In the genomic region with DNA sequence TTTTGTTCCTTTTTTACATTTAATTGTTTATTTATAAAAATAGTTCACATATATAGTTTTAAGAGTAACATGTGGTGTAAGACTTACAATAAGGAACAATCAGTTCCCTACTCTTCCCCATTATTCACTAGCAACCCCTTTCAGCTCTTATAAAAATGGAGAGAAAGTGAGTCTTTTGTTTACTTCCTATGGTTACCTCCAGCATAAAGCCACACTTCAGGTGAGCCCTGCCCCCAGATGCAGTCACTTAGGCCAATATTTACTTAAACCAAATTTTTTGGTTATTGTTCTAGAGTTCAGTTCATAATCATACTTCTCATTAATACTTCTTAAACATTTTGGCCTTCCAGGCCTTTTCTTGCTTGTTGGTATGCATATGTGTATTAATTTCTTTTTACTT, we compare ENCODE assay signal across 14 cellular contexts. TPM values are rescaled to one million over a fixed set of nuclear protein-coding genes. Genes with fewer than 3 reads are reported as not detected.
DNase-seq lines count a peak whose midpoint lies in the region; ATAC-seq, FAIRE-seq and TF ChIP-seq lines count a peak whose summit lies in the region.
"Had no signal": no experiment of that assay in that cellular context is flagged by ENCODE, and none has a peak within 500 bp of the region (broad histone marks: within the 10 kb centered on the region; RNA-seq: fewer than 3 reads in every experiment).

No MANE protein-coding gene starts in this region.

- POLR2A ChIA-PET in A549 (lab: Yijun Ruan, JAX) (no interaction called here), activated B cell treated with CpG ODN at 0.5 μM for 24 hours (lab: Charles Lee) (interaction anchor here (1.0 to 1.4 kb wide), 2 partner anchors 32 to 37 kb away, joined by 4 to 17 read pairs; no protein-coding TSS in a partner anchor), A673 (lab: Charles Lee; ENCODE audit: low non-redundant PET) (no interaction called here)

- DNase-seq in A549 (ENCODE audit: low read depth in 1 of 2, low spot score in 1 of 2): no peak
- DNase-seq in GM18507 (ENCODE audit: extremely low spot score, insufficient read length, low read depth): no peak
- no peak for DNase-seq in activated B cell treated with CpG ODN at 0.5 μM for 24 hours
- DNase-seq in naive B cell: no peak
- DNase-seq in DMS79 treated with DMSO at 0.1 percent for 48 hours (lab: John Stamatoyannopoulos, UW): no peak
- no peak for DNase-seq in DMS79 (lab: John Stamatoyannopoulos, UW)
- no peak for DNase-seq in SW 1271 (lab: John Stamatoyannopoulos, UW)
- no peak for DNase-seq in A673 (ENCODE audit: low spot score)
- DNase-seq: activated CD4-positive, alpha-beta T cell treated with anti-CD3 and anti-CD28 coated beads for 36 hours; KBM-7; NCI-H1694; retina; stimulated activated CD4-positive, alpha-beta T cell treated with anti-CD3 and anti-CD28 coated beads, Interleukin-4, amount 100 ng/mL, for 4 hours; stimulated activated naive CD4-positive, alpha-beta T cell treated with Interleukin-2 at 50 U/mL for 16 hours had no signal

- intact Hi-C loops in activated B cell treated with CpG ODN at 0.5 μM for 24 hours (cut with micrococcal nuclease) (no loop called here), A673 (cut with micrococcal nuclease; ENCODE audit: unreplicated experiment) (no loop called here)

- FAIRE-seq in A549 (lab: Jason Lieb, UNC) (no peak), GM18507 (lab: Jason Lieb, UNC) (peak; percentile 5)

- TF ChIP-seq POLR2A in A549 (IDR thresholded peaks at IDR 0.05; ENCODE audit: low read length): no peak

- no TSS peak for BruUV-seq in A673 (replicated peaks; lab: Mats Ljungman, UMichigan)

- H3K9me3 Mint-ChIP-seq in activated B cell treated with CpG ODN at 0.5 μM for 24 hours (no peaks in the 10 kb centered on the region), naive B cell (no peaks in the 10 kb centered on the region)

- H3K4me3 Mint-ChIP-seq in activated B cell treated with CpG ODN at 0.5 μM for 24 hours (no peak overlapping the region), naive B cell (no peak overlapping the region)
- H3K4me3 Mint-ChIP-seq: activated CD4-positive, alpha-beta T cell treated with anti-CD3 and anti-CD28 coated beads for 36 hours had no signal

- H3K4me1 ChIP-seq in A549 (peaks cover 70% of the 10 kb centered on the region), A673 (ENCODE audit: insufficient read depth, low read length, poor library complexity, severe bottlenecking) (peaks cover 14% of the 10 kb centered on the region)

- H3K27ac Mint-ChIP-seq in activated B cell treated with CpG ODN at 0.5 μM for 24 hours (peak overlapping the region; percentile 50), naive B cell (peak overlapping the region in 5 of 6 donors; percentile 16 to 85 (median 79))

- H3K36me3 Mint-ChIP-seq in activated B cell treated with CpG ODN at 0.5 μM for 24 hours (ENCODE audit: low read depth): peaks cover 4% of the 10 kb centered on the region
- no peaks in the 10 kb centered on the region for H3K36me3 Mint-ChIP-seq in naive B cell

- H3K9me3 ChIP-seq in A549 (no peaks in the 10 kb centered on the region), A673 (ENCODE audit: low read depth, low read length, poor library complexity, severe bottlenecking) (no peaks in the 10 kb centered on the region)

- CTCF ChIA-PET in A549 (lab: Yijun Ruan, JAX): interaction anchor here (1.0 to 6.6 kb wide), 9 partner anchors 8 to 226 kb away, joined by 3 to 90 read pairs (median 4); no protein-coding TSS in a partner anchor
- CTCF ChIA-PET in activated B cell treated with CpG ODN at 0.5 μM for 24 hours (lab: Charles Lee): interaction anchor here (0.7 to 4.6 kb wide), 3 partner anchors 37 to 112 kb away, joined by 3 to 23 read pairs (median 3); no protein-coding TSS in a partner anchor
- CTCF ChIA-PET in A673 (lab: Charles Lee): no interaction called here

- H3K27me3 Mint-ChIP-seq in activated B cell treated with CpG ODN at 0.5 μM for 24 hours (no peaks in the 10 kb centered on the region), naive B cell (no peaks in the 10 kb centered on the region)
- H3K27me3 Mint-ChIP-seq: activated CD4-positive, alpha-beta T cell treated with anti-CD3 and anti-CD28 coated beads for 36 hours had no signal

- peak overlapping the region; percentile 61 for H3K4me2 ChIP-seq in A549

- no peak overlapping the region for H3K4me3 ChIP-seq in A549
- H3K4me3 ChIP-seq in A673 (ENCODE audit: low read depth, low read length, poor library complexity, severe bottlenecking): no peak overlapping the region

- TF ChIP-seq CTCF in A549 (IDR thresholded peaks at IDR 0.05) (no peak), activated B cell treated with CpG ODN at 0.5 μM for 24 hours (IDR thresholded peaks at IDR 0.05) (no peak), A673 (conservative IDR thresholded peaks at IDR 0.05; ENCODE audit: low read depth, low read length) (no peak)

- H3K27me3 ChIP-seq in A673 (replicated peaks; ENCODE audit: insufficient read depth, low read depth, low read length, poor library complexity): no peaks in the 10 kb centered on the region

- no peaks in the 10 kb centered on the region for H3K36me3 ChIP-seq in A673 (ENCODE audit: insufficient read depth, low read length, poor library complexity, severe bottlenecking)

- ATAC-seq in A549 (no peak), activated B cell treated with CpG ODN at 0.5 μM for 24 hours (ENCODE audit: low read depth) (no peak), naive B cell (ENCODE audit: low read depth in 2 of 2) (no peak)
- ATAC-seq: activated CD4-positive, alpha-beta T cell treated with anti-CD3 and anti-CD28 coated beads for 36 hours had no signal

- H3K4me1 Mint-ChIP-seq in activated B cell treated with CpG ODN at 0.5 μM for 24 hours (peaks cover 47% of the 10 kb centered on the region), naive B cell (peaks cover 31 to 58% (median 54%) of the 10 kb centered on the region in 3 donors)

- TF ChIP-seq EP300 in A549 (IDR thresholded peaks at IDR 0.05): no peak

- TF ChIP-seq RAD21 in A549 (conservative IDR thresholded peaks at IDR 0.05 in 1 of 2, IDR thresholded peaks at IDR 0.05 in 1 of 2): no peak

- H3K27ac ChIP-seq in A549 (peak overlapping the region; percentile 3 to 27; a peak in 2 of 6 replicates), A673 (ENCODE audit: low read depth, low read length, poor library complexity, severe bottlenecking) (no peak overlapping the region)

TF ChIP-seq in A549, 52 proteins besides CTCF, POLR2A, EP300 and RAD21:
- TF ChIP-seq HOXA7 (CRISPR knock-in tag; IDR thresholded peaks at IDR 0.05) (no peak), CHD2 (IDR thresholded peaks at IDR 0.05; ENCODE audit: low read length, partially characterized antibody) (no peak), NFE2L2 (conservative IDR thresholded peaks at IDR 0.05; ENCODE audit: low read length) (no peak), HMGXB4 (CRISPR knock-in tag; IDR thresholded peaks at IDR 0.05; ENCODE audit: borderline replicate concordance) (no peak), FOSB (CRISPR knock-in tag; IDR thresholded peaks at IDR 0.05) (no peak), TFCP2L1 (CRISPR knock-in tag; IDR thresholded peaks at IDR 0.05) (no peak)
TF ChIP-seq in A549: peak in this region for 0.

RNA-seq across cellular contexts. Expression of gene UBE2R2, which starts 33.7 kb away (rescaled TPM):
- polyA plus RNA-seq in A549 (2011; rRNA removed) (44.9 and 48.1 TPM in 2 replicates), A549 (2017; fragmentation: RNase III; extraction: RNeasy Plus Mini Kit Qiagen cat#74134 plus additional on column Dnase treatment) (37.9 to 41.7 TPM (median 41.2 TPM) in 3 replicates), naive B cell (ENCODE audit: low read depth in 6 of 6) (10 to 100 TPM; 26.5 to 33.6 (median 28.9) TPM)
- polyA plus RNA-seq in A549 (2012; cell fraction: cytosol; rRNA removed): 19.9 and 20.4 TPM in 2 replicates
- polyA plus RNA-seq in A549 (2012; cell fraction: nucleus; rRNA removed): 10.2 and 11.6 TPM in 2 replicates
- 34.8 and 36.2 TPM in 2 replicates for polyA minus RNA-seq in A549 (2011; rRNA and poly(A)+ RNA removed)
- total RNA-seq in activated B cell treated with CpG ODN at 0.5 μM for 24 hours (28.5 and 28.9 TPM in 2 replicates), A673 (2021) (49.2 and 51.2 TPM in 2 replicates)

RNA-seq across cellular contexts. Expression of gene PRSS3, which starts 55.3 kb away (rescaled TPM):
- 2.0 and 3.3 TPM in 2 replicates for polyA plus RNA-seq in A549 (2011; rRNA removed)
- polyA plus RNA-seq in A549 (2012; cell fraction: cytosol; rRNA removed): 1.0 and 1.2 TPM in 2 replicates
- 0.59 and 1.3 TPM in 2 replicates for polyA plus RNA-seq in A549 (2012; cell fraction: nucleus; rRNA removed)
- 1.9 to 4.3 TPM (median 4.0 TPM) in 3 replicates for polyA plus RNA-seq in A549 (2017; fragmentation: RNase III; extraction: RNeasy Plus Mini Kit Qiagen cat#74134 plus additional on column Dnase treatment)
- 2.9 and 3.7 TPM in 2 replicates for polyA minus RNA-seq in A549 (2011; rRNA and poly(A)+ RNA removed)
- not detected in 2 replicates for total RNA-seq in activated B cell treated with CpG ODN at 0.5 μM for 24 hours
- not detected for polyA plus RNA-seq in naive B cell (ENCODE audit: low read depth in 6 of 6)
- not detected in 2 replicates for total RNA-seq in A673 (2021)
- total RNA-seq: activated CD4-positive, alpha-beta T cell treated with anti-CD3 and anti-CD28 coated beads for 36 hours had no signal
